In genomic region chr1:42684139-42684538, GRCh38 we compare ENCODE assay signal across 8 cellular contexts. TPM values are rescaled to one million over a fixed set of nuclear protein-coding genes. Genes with fewer than 3 reads are reported as not detected.
DNase-seq lines count a peak whose midpoint lies in the region; TF ChIP-seq lines count a peak whose summit lies in the region.

No MANE protein-coding gene starts in this region.

- in situ Hi-C loops in astrocyte of the cerebellum (cut with HindIII; ENCODE audit: low sequenced_read_pairs) = no loop called here

- H3K27ac Mint-ChIP-seq in mesothelial cell of epicardium = peak overlapping the region; percentile 93

- H3K4me3 ChIP-seq in GM08714 (ENCODE audit: low read length) = peak overlapping the region; percentile 96
- H3K4me3 ChIP-seq in astrocyte of the cerebellum (ENCODE audit: low read depth, low read length) = peak overlapping the region; percentile 72

- DNase-seq in NCI-H2227 treated with DMSO at 0.1 percent for 48 hours (lab: John Stamatoyannopoulos, UW) (peak; percentile 50), astrocyte of the cerebellum (ENCODE audit: low read depth) (no peak), mesothelial cell of epicardium (ENCODE audit: low spot score in 2 of 2, unreplicated experiment in 2 of 2) (no peak), NOMO-1 treated with dmso at 0.1 percent for 144 hours (lab: John Stamatoyannopoulos, UW; ENCODE audit: unreplicated experiment) (no peak), NCI-H1436 treated with DMSO at 0.1 percent for 48 hours (lab: John Stamatoyannopoulos, UW) (no peak), GF-D8 (lab: John Stamatoyannopoulos, UW) (no peak), NCI-H1417 (lab: John Stamatoyannopoulos, UW) (no peak)

- H3K4me1 Mint-ChIP-seq in mesothelial cell of epicardium = peaks cover 55% of the 10 kb centered on the region

- no peaks in the 10 kb centered on the region for H3K9me3 Mint-ChIP-seq in mesothelial cell of epicardium

- no peaks in the 10 kb centered on the region for H3K36me3 Mint-ChIP-seq in mesothelial cell of epicardium

- TF ChIP-seq CTCF in astrocyte of the cerebellum (IDR thresholded peaks at IDR 0.05; ENCODE audit: low read depth, low read length, missing control alignments) = no peak
- no peak for TF ChIP-seq CTCF in mesothelial cell of epicardium (IDR thresholded peaks at IDR 0.05; ENCODE audit: unreplicated experiment)

- H3K4me3 Mint-ChIP-seq in mesothelial cell of epicardium = peak overlapping the region; percentile 90

- H3K27me3 Mint-ChIP-seq in mesothelial cell of epicardium (ENCODE audit: low read depth) = no peaks in the 10 kb centered on the region

RNA-seq across cellular contexts. Expression of gene YBX1, which starts 1.9 kb away (rescaled TPM):
- 405 to 423 TPM (median 411 TPM) in 3 replicates for total RNA-seq in mesothelial cell of epicardium

RNA-seq across cellular contexts. Expression of gene PPIH, which starts 25.9 kb away (rescaled TPM):
- total RNA-seq in mesothelial cell of epicardium = 42.5 to 44.1 TPM (median 43.3 TPM) in 3 replicates

RNA-seq across cellular contexts. Expression of gene CLDN19, which starts 55.9 kb away (rescaled TPM):
- 1.6 to 1.7 TPM (median 1.6 TPM) in 3 replicates for total RNA-seq in mesothelial cell of epicardium
